9 cellular contexts compared by ENCODE assay signal in genomic region chr2:66445076-66445724, GRCh38. TPM values are rescaled to one million over a fixed set of nuclear protein-coding genes. Genes with fewer than 3 reads are reported as not detected.
A peak's percentile ranks its signal among the peaks of the same experiment; 100 is the strongest.
DNase-seq lines count a peak whose midpoint lies in the region; ATAC-seq and TF ChIP-seq lines count a peak whose summit lies in the region.
"Had no signal": no experiment of that assay in that cellular context is flagged by ENCODE, and none has a peak within 500 bp of the region (broad histone marks: within the 10 kb centered on the region; RNA-seq: fewer than 3 reads in every experiment).

No MANE protein-coding gene starts in this region.

- H3K36me3 ChIP-seq in cardiac muscle cell (peaks cover 38% of the 10 kb centered on the region), neuronal stem cell (replicated peaks in 1 of 2; ENCODE audit: control insufficient read depth in 2 of 2, insufficient read depth in 2 of 2, low read length in 2 of 2) (peaks cover 0 to 83% of the 10 kb centered on the region in 2 donors)

- peak overlapping the region; percentile 71 for H3K4me2 ChIP-seq in neuronal stem cell (ENCODE audit: insufficient read depth, low read length, poor library complexity, severe bottlenecking)

- no peaks in the 10 kb centered on the region for H3K9me3 ChIP-seq in cardiac muscle cell (ENCODE audit: low read depth)
- H3K9me3 ChIP-seq in neuronal stem cell (replicated peaks in 1 of 2; ENCODE audit: control insufficient read depth in 2 of 2, insufficient read depth in 1 of 2, low read depth in 1 of 2, low read length in 2 of 2): no peaks in the 10 kb centered on the region

- no peak overlapping the region for H3K4ac ChIP-seq in neuronal stem cell (ENCODE audit: low read length)

- peak overlapping the region; percentile 94 for H3K4me3 ChIP-seq in cardiac muscle cell
- H3K4me3 ChIP-seq in neuronal stem cell (ENCODE audit: low read length in 2 of 2): peak overlapping the region in 1 of 2 donors; percentile 15

- H3K9me3 Mint-ChIP-seq in WTC11: no peaks in the 10 kb centered on the region
- H3K9me3 Mint-ChIP-seq: activated naive CD8-positive, alpha-beta T cell treated with anti-CD3 and anti-CD28 coated beads, Interleukin-2, amount 10 ng/mL, durations not matched to agents 7 days and 5 days had no signal

- WGBS in neuronal stem cell (ENCODE audit: extremely low coverage in 2 of 2, insufficient read length in 2 of 2, insufficient replicate concordance in 1 of 2), 2 donors: no CpG with 5 or more reads among the region's 43 CpGs

- ATAC-seq in WTC11 (peak; percentile 14), HG02610 (IDR thresholded peaks at IDR 0.05; ENCODE audit: unreplicated experiment) (no peak), HG03045 (IDR thresholded peaks at IDR 0.05; ENCODE audit: unreplicated experiment) (no peak), HG03354 (IDR thresholded peaks at IDR 0.05; ENCODE audit: poor library complexity, severe bottlenecking, unreplicated experiment) (no peak)

- no peak overlapping the region for H3K23ac ChIP-seq in neuronal stem cell (ENCODE audit: low read depth, low read length, poor library complexity)

- in situ Hi-C loops in ACHN (cut with HindIII; ENCODE audit: low pct_ligation_motif_present, low pct_unique_long_range_greater_than_20kb, low sequenced_read_pairs): no loop called here

- H3K9ac ChIP-seq in neuronal stem cell (ENCODE audit: low read depth, low read length, poor library complexity): peak overlapping the region; percentile 76

- H3K27ac ChIP-seq in cardiac muscle cell: peak overlapping the region; percentile 99
- H3K27ac ChIP-seq in neuronal stem cell (replicated peaks; ENCODE audit: low read length): no peak overlapping the region

- H3K4me1 ChIP-seq in cardiac muscle cell (ENCODE audit: low read depth) (peaks cover 52% of the 10 kb centered on the region), neuronal stem cell (ENCODE audit: control insufficient read depth in 2 of 2, insufficient read depth in 1 of 2, low read depth in 1 of 2, low read length in 2 of 2) (peaks cover 16 to 29% of the 10 kb centered on the region in 2 donors)

- peak overlapping the region; percentile 87 for H3K18ac ChIP-seq in neuronal stem cell (ENCODE audit: low read length)

- DNase-seq in ACHN (peak; percentile 27), WTC11 (ENCODE audit: low spot score) (peak; percentile 60), cardiac muscle cell (ENCODE audit: low read depth in 1 of 2, low spot score in 1 of 2) (peak in 1 of 2 donors; percentile 78), neuronal stem cell (ENCODE audit: low spot score) (no peak), NCI-H2107 (lab: John Stamatoyannopoulos, UW) (no peak)
- DNase-seq: activated naive CD8-positive, alpha-beta T cell treated with anti-CD3 and anti-CD28 coated beads, Interleukin-2, amount 10 ng/mL, durations not matched to agents 7 days and 5 days had no signal

- POLR2A ChIA-PET in WTC11 (lab: Charles Lee): interaction anchor here (1.3 kb wide), 1 partner anchor 132 kb away, joined by 3 read pairs; no protein-coding TSS in a partner anchor

- H3K27me3 ChIP-seq in cardiac muscle cell: no peaks in the 10 kb centered on the region
- H3K27me3 ChIP-seq in neuronal stem cell (ENCODE audit: control insufficient read depth in 3 of 3, insufficient read depth in 3 of 3, low read depth in 1 of 3, low read length in 3 of 3): peaks cover 0 to 52% (median 3%) of the 10 kb centered on the region in 3 experiments

- peak overlapping the region; percentile 51 for H3K14ac ChIP-seq in neuronal stem cell (ENCODE audit: low read length)

- no peak overlapping the region for H3K27ac Mint-ChIP-seq in WTC11
- H3K27ac Mint-ChIP-seq: activated naive CD8-positive, alpha-beta T cell treated with anti-CD3 and anti-CD28 coated beads, Interleukin-2, amount 10 ng/mL, durations not matched to agents 7 days and 5 days had no signal

- no peak overlapping the region for H4K91ac ChIP-seq in neuronal stem cell (ENCODE audit: low read depth, low read length, poor library complexity)

- H3K36me3 Mint-ChIP-seq in WTC11: no peaks in the 10 kb centered on the region
- H3K36me3 Mint-ChIP-seq: activated naive CD8-positive, alpha-beta T cell treated with anti-CD3 and anti-CD28 coated beads, Interleukin-2, amount 10 ng/mL, durations not matched to agents 7 days and 5 days had no signal

- TF ChIP-seq CTCF in WTC11 (IDR thresholded peaks at IDR 0.05): no peak
- TF ChIP-seq CTCF in cardiac muscle cell (IDR thresholded peaks at IDR 0.05; ENCODE audit: low read depth, low read length): no peak

- H3K4me1 Mint-ChIP-seq in WTC11: peaks cover 47% of the 10 kb centered on the region

- H3K79me1 ChIP-seq in neuronal stem cell (ENCODE audit: low read depth, low read length): peaks cover 2% of the 10 kb centered on the region

- H2AFZ ChIP-seq in neuronal stem cell (ENCODE audit: low read length): no peak overlapping the region

- peak overlapping the region; percentile 87 for H2BK15ac ChIP-seq in neuronal stem cell (ENCODE audit: low read length)

- H2BK5ac ChIP-seq in neuronal stem cell (ENCODE audit: low read length): no peak overlapping the region

- CTCF ChIA-PET in WTC11 (lab: Charles Lee): interaction anchor here (0.6 to 4.9 kb wide), 9 partner anchors 11 to 805 kb away, joined by 3 to 37 read pairs (median 4); partner anchors contain the start of gene MEIS1

- peak overlapping the region; percentile 81 for H2BK12ac ChIP-seq in neuronal stem cell (ENCODE audit: low read length)

- H2AK5ac ChIP-seq in neuronal stem cell (ENCODE audit: low read depth, low read length): peak overlapping the region; percentile 78

- H2BK120ac ChIP-seq in neuronal stem cell (ENCODE audit: low read depth, low read length): no peak overlapping the region

- peak overlapping the region; percentile 68 for H3K4me3 Mint-ChIP-seq in WTC11
- H3K4me3 Mint-ChIP-seq: activated naive CD8-positive, alpha-beta T cell treated with anti-CD3 and anti-CD28 coated beads, Interleukin-2, amount 10 ng/mL, durations not matched to agents 7 days and 5 days had no signal

- peaks cover 83% of the 10 kb centered on the region for H3K27me3 Mint-ChIP-seq in WTC11 (ENCODE audit: low read depth)

- no peak overlapping the region for H4K8ac ChIP-seq in neuronal stem cell (ENCODE audit: low read depth, low read length)

TF ChIP-seq in WTC11, 78 proteins besides CTCF, POLR2A, EP300 and RAD21 (continues in another document):
- TF ChIP-seq, protein P1, sequence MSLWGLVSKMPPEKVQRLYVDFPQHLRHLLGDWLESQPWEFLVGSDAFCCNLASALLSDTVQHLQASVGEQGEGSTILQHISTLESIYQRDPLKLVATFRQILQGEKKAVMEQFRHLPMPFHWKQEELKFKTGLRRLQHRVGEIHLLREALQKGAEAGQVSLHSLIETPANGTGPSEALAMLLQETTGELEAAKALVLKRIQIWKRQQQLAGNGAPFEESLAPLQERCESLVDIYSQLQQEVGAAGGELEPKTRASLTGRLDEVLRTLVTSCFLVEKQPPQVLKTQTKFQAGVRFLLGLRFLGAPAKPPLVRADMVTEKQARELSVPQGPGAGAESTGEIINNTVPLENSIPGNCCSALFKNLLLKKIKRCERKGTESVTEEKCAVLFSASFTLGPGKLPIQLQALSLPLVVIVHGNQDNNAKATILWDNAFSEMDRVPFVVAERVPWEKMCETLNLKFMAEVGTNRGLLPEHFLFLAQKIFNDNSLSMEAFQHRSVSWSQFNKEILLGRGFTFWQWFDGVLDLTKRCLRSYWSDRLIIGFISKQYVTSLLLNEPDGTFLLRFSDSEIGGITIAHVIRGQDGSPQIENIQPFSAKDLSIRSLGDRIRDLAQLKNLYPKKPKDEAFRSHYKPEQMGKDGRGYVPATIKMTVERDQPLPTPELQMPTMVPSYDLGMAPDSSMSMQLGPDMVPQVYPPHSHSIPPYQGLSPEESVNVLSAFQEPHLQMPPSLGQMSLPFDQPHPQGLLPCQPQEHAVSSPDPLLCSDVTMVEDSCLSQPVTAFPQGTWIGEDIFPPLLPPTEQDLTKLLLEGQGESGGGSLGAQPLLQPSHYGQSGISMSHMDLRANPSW (CRISPR knock-in tag; conservative IDR thresholded peaks at IDR 0.05; ENCODE audit: low read depth): no peak
- peak; percentile 52; the same call in 1 of the 2 replicates for TF ChIP-seq ESRRA (CRISPR knock-in tag; IDR thresholded peaks at IDR 0.05; ENCODE audit: borderline replicate concordance)
- no peak for TF ChIP-seq SOX15 (CRISPR knock-in tag; IDR thresholded peaks at IDR 0.05)
- peak; percentile 41; the same call in 1 of the 2 replicates for TF ChIP-seq FOXP1 (CRISPR knock-in tag; IDR thresholded peaks at IDR 0.05; ENCODE audit: borderline replicate concordance)
- peak; percentile 48; the same call in 1 of the 2 replicates for TF ChIP-seq MAX (CRISPR knock-in tag; IDR thresholded peaks at IDR 0.05)

RNA-seq across cellular contexts. Expression of gene MEIS1, which starts 10.3 kb away (rescaled TPM):
- total RNA-seq in WTC11 (2021) (0.30 to 0.48 TPM (median 0.39 TPM) in 3 replicates), cardiac muscle cell (92.6 and 115 TPM in 2 replicates)
- polyA plus RNA-seq in cardiac muscle cell: 121 and 149 TPM in 2 replicates
- 7.8 TPM for polyA plus RNA-seq in neuronal stem cell (2013, experiment 1 of 2)
- polyA plus RNA-seq in neuronal stem cell (2013, experiment 2 of 2): 8.8 TPM
- total RNA-seq: activated naive CD8-positive, alpha-beta T cell treated with anti-CD3 and anti-CD28 coated beads, Interleukin-2, amount 10 ng/mL, durations not matched to agents 7 days and 5 days had no signal

Comparison
In these comparisons a context has a peak if more than half of its experiments do, and no peak if none do; other contexts are left out.
1. DNase-seq: peak in ACHN (single experiment) and WTC11 (single experiment); none in neuronal stem cell (single experiment) and NCI-H2107 (single experiment).
2. RNA of gene MEIS1, which starts 10.3 kb away (total RNA-seq): 92.6 to 115 TPM in cardiac muscle cell; 0.30 to 0.48 TPM in WTC11; every median in the first group is over 10 times any median in the second.